8 cellular contexts compared by ENCODE assay signal in the genomic region with DNA sequence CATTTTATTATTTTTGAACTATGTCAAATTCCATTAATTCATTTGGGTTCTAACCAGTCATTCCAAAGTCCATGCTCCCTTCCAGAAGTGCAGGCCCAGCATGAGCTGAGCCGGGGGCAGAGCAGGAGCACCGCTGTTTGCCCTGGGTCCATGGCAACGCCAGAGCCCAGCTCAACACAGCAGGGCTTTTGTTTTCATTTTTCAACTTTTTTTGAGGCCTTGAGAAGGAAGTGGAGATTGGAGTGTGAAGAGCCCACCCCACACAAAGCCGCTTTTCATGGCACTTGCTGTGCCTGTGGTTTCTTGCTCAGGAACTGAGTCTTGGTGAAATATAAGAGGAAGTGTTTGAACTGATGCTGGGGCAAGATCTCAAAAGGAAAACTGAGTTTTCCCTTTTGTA. TPM values are rescaled to one million over a fixed set of nuclear protein-coding genes. Genes with fewer than 3 reads are reported as not detected.
DNase-seq lines count a peak whose midpoint lies in the region; ATAC-seq and TF ChIP-seq lines count a peak whose summit lies in the region.

No MANE protein-coding gene starts in this region.

- H3K4me1 Mint-ChIP-seq in naive thymus-derived CD8-positive, alpha-beta T cell, result peaks cover 34 to 77% (median 64%) of the 10 kb centered on the region in 4 donors

- H3K27ac Mint-ChIP-seq in naive thymus-derived CD8-positive, alpha-beta T cell, result peak overlapping the region; percentile 90 to 100 (median 98)

- H3K4me3 Mint-ChIP-seq in naive thymus-derived CD8-positive, alpha-beta T cell, result peak overlapping the region; percentile 53 to 74 (median 66)

- no peak for TF ChIP-seq CTCF in RWPE1 (conservative IDR thresholded peaks at IDR 0.05; ENCODE audit: low read depth)

- peaks cover 0 to 14% (median 4%) of the 10 kb centered on the region in 3 donors for H3K36me3 Mint-ChIP-seq in naive thymus-derived CD8-positive, alpha-beta T cell

- POLR2A ChIA-PET in naive thymus-derived CD8-positive, alpha-beta T cell (lab: Charles Lee), result interaction anchor here (0.9 to 10.8 kb wide), 15 partner anchors 14 to 198 kb away, joined by 3 to 265 read pairs (median 7); partner anchors contain the start of genes PRMT2 and S100B
- POLR2A ChIA-PET in RWPE1 (lab: Yijun Ruan, JAX; ENCODE audit: low non-redundant PET), result no interaction called here

- CTCF ChIA-PET in RWPE1 (lab: Yijun Ruan, JAX), result no interaction called here

- H3K27ac ChIP-seq in RWPE1, result no peak overlapping the region

- H3K9me3 Mint-ChIP-seq in naive thymus-derived CD8-positive, alpha-beta T cell, result peaks cover 0 to 17% (median 3%) of the 10 kb centered on the region in 9 donors

- no peaks in the 10 kb centered on the region for H3K27me3 Mint-ChIP-seq in naive thymus-derived CD8-positive, alpha-beta T cell

- ATAC-seq in naive thymus-derived CD8-positive, alpha-beta T cell, result peak; percentile 73 to 79
- ATAC-seq in HG03280 (IDR thresholded peaks at IDR 0.05; ENCODE audit: unreplicated experiment) (no peak), GM21576 (IDR thresholded peaks at IDR 0.05; ENCODE audit: unreplicated experiment) (no peak)

- peak; percentile 82 for DNase-seq in CD1c-positive myeloid dendritic cell (ENCODE audit: extremely low spot score)
- peak; percentile 87 for DNase-seq in NOMO-1 treated with DMSO at 0.1 percent for 48 hours (lab: John Stamatoyannopoulos, UW; ENCODE audit: unreplicated experiment)
- peak; percentile 80 for DNase-seq in central memory CD4-positive, alpha-beta T cell
- peak; percentile 17 to 88 (median 74) for DNase-seq in naive thymus-derived CD8-positive, alpha-beta T cell
- no peak for DNase-seq in activated CD8-positive, alpha-beta memory T cell treated with anti-CD3 and anti-CD28 coated beads, Interleukin-2, amount 50 U/mL, for 4 hours
- DNase-seq in RWPE1 (ENCODE audit: low spot score), result no peak

RNA-seq across cellular contexts. Expression of gene PRMT2, which starts 13.2 kb away (rescaled TPM):
- total RNA-seq in naive thymus-derived CD8-positive, alpha-beta T cell, result 100 to 1,000 TPM; 369 to 376 TPM
- polyA plus RNA-seq in naive thymus-derived CD8-positive, alpha-beta T cell, result 100 to 1,000 TPM; 358 to 485 (median 396) TPM

RNA-seq across cellular contexts. Expression of gene S100B, which starts 17.3 kb away (rescaled TPM):
- total RNA-seq in naive thymus-derived CD8-positive, alpha-beta T cell, result 10 to 100 TPM; 73.4 to 73.5 TPM
- polyA plus RNA-seq in naive thymus-derived CD8-positive, alpha-beta T cell, result 100 to 1,000 TPM in 2 of 3 donors, 10 to 100 TPM in 1; 92.4 to 271 (median 227) TPM

Comparison
In these comparisons a context has a peak if more than half of its experiments do, and no peak if none do; other contexts are left out.
1. DNase-seq: peak in CD1c-positive myeloid dendritic cell (single experiment), NOMO-1 treated with DMSO at 0.1 percent for 48 hours (single experiment), central memory CD4-positive, alpha-beta T cell (single experiment) and naive thymus-derived CD8-positive, alpha-beta T cell (10 of 10); none in activated CD8-positive, alpha-beta memory T cell treated with anti-CD3 and anti-CD28 coated beads, Interleukin-2, amount 50 U/mL, for 4 hours (single experiment) and RWPE1 (single experiment).
2. ATAC-seq: peak in naive thymus-derived CD8-positive, alpha-beta T cell (2 of 2); none in HG03280 (single experiment) and GM21576 (single experiment).